Comparison of ENCODE assay signal across 1 cellular context in the genomic region with DNA sequence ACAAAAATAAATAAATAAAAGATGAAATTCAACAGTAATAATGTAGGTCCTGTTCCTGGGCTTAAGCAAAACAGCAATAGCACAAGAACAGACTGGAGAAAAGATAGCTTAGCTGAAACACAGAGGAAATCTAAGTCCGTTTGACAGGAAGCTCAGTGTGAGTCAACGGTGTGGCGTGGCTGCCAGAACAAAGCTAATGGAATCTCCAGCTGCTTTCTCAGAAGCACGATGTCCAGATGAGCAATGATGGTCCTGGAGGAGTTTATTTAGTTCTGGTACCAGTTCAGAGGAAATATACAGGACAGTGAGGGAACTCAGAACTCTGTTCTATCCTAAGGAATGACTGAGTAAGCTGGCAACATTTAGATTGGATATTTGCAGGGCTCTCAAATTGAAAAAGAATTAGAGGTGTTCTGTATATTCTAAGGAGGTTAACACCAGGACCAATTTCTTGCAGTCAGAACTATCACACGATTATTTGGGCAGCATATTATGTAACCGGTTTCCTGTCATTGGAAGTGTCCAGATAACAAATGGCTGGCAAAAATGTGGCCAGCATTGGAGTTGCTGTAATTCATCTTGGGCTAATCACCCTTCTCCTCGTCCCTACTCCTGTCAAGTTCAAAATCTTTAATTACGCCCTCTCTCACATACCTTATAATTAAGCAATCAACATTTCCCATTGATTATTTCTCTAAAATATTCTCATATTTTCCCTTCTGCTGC.
TF ChIP-seq lines count a peak whose summit lies in the region.

No MANE protein-coding gene starts in this region.

TF ChIP-seq in HepG2, 621 proteins besides CTCF, POLR2A, EP300 and RAD21:
- TF ChIP-seq, protein P1, sequence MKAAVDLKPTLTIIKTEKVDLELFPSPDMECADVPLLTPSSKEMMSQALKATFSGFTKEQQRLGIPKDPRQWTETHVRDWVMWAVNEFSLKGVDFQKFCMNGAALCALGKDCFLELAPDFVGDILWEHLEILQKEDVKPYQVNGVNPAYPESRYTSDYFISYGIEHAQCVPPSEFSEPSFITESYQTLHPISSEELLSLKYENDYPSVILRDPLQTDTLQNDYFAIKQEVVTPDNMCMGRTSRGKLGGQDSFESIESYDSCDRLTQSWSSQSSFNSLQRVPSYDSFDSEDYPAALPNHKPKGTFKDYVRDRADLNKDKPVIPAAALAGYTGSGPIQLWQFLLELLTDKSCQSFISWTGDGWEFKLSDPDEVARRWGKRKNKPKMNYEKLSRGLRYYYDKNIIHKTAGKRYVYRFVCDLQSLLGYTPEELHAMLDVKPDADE (CRISPR knock-in tag; IDR thresholded peaks at IDR 0.05), result no peak
- TF ChIP-seq ZNF674 (CRISPR knock-in tag; IDR thresholded peaks at IDR 0.05; ENCODE audit: low read depth) (no peak), PPARG (CRISPR knock-in tag; conservative IDR thresholded peaks at IDR 0.05) (no peak)
- TF ChIP-seq, protein P2, sequence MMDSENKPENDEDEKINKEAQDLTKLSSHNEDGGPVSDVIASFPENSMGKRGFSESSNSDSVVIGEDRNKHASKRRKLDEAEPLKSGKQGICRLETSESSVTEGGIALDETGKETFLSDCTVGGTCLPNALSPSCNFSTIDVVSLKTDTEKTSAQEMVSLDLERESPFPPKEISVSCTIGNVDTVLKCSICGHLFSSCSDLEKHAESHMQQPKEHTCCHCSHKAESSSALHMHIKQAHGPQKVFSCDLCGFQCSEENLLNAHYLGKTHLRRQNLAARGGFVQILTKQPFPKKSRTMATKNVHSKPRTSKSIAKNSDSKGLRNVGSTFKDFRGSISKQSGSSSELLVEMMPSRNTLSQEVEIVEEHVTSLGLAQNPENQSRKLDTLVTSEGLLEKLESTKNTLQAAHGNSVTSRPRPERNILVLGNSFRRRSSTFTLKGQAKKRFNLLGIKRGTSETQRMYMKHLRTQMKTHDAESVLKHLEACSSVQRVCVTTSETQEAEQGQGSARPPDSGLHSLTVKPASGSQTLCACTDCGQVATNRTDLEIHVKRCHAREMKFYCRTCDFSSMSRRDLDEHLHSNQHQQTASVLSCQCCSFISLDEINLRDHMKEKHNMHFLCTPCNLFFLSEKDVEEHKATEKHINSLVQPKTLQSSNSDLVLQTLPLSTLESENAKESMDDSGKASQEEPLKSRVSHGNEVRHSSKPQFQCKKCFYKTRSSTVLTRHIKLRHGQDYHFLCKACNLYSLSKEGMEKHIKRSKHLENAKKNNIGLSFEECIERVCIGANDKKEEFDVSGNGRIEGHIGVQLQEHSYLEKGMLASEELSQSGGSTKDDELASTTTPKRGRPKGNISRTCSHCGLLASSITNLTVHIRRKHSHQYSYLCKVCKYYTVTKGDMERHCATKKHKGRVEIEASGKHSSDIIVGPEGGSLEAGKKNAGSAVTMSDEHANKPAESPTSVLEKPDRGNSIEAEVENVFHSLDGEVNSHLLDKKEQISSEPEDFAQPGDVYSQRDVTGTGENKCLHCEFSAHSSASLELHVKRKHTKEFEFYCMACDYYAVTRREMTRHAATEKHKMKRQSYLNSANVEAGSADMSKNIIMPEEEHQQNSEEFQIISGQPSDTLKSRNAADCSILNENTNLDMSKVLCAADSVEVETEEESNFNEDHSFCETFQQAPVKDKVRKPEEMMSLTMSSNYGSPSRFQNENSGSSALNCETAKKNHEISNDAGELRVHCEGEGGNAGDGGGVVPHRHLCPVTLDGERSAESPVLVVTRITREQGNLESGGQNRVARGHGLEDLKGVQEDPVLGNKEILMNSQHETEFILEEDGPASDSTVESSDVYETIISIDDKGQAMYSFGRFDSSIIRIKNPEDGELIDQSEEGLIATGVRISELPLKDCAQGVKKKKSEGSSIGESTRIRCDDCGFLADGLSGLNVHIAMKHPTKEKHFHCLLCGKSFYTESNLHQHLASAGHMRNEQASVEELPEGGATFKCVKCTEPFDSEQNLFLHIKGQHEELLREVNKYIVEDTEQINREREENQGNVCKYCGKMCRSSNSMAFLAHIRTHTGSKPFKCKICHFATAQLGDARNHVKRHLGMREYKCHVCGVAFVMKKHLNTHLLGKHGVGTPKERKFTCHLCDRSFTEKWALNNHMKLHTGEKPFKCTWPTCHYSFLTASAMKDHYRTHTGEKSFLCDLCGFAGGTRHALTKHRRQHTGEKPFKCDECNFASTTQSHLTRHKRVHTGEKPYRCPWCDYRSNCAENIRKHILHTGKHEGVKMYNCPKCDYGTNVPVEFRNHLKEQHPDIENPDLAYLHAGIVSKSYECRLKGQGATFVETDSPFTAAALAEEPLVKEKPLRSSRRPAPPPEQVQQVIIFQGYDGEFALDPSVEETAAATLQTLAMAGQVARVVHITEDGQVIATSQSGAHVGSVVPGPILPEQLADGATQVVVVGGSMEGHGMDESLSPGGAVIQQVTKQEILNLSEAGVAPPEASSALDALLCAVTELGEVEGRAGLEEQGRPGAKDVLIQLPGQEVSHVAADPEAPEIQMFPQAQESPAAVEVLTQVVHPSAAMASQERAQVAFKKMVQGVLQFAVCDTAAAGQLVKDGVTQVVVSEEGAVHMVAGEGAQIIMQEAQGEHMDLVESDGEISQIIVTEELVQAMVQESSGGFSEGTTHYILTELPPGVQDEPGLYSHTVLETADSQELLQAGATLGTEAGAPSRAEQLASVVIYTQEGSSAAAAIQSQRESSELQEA (CRISPR knock-in tag; IDR thresholded peaks at IDR 0.05; ENCODE audit: not compliant biosample characterization), result no peak
